ENCODE assay signal across 18 cellular contexts in genomic region chr18:40046596-40046995, GRCh38.
DNase-seq lines count a peak whose midpoint lies in the region; ATAC-seq, FAIRE-seq and TF ChIP-seq lines count a peak whose summit lies in the region.
"Had no signal": no experiment of that assay in that cellular context is flagged by ENCODE, and none has a peak within 500 bp of the region (broad histone marks: within the 10 kb centered on the region; RNA-seq: fewer than 3 reads in every experiment).

No MANE protein-coding gene starts in this region.

- no peak for DNase-seq in D721Med (ENCODE audit: insufficient read length, low spot score)
- peak; percentile 15 for DNase-seq in DMS 273 treated with DMSO at 0.1 percent for 48 hours (lab: John Stamatoyannopoulos, UW)
- peak; percentile 54 to 78 for DNase-seq in NCI-H524 (lab: John Stamatoyannopoulos, UW)
- DNase-seq in cerebellar cortex (ENCODE audit: low spot score): peak; percentile 94
- DNase-seq in HTR-8/SVneo (ENCODE audit: insufficient read length, low spot score): no peak
- DNase-seq in NCI-H1105 treated with DMSO at 0.1 percent for 48 hours (lab: John Stamatoyannopoulos, UW): no peak
- DNase-seq: CD4-positive, CD25-positive, alpha-beta regulatory T cell; CD8-positive, alpha-beta memory T cell; COR-L47; DMS79 treated with DMSO at 0.1 percent for 48 hours; GOT3; H7; HFFc6; KBM-7 had no signal

- FAIRE-seq in D721Med (lab: Jason Lieb, UNC) (peak; percentile 6), HTR-8/SVneo (lab: Jason Lieb, UNC) (no peak)
- FAIRE-seq: GM12891, HepG2 had no signal

- no peak for TF ChIP-seq CTCF in D721Med (IDR thresholded peaks at IDR 0.05; ENCODE audit: insufficient read depth, missing control alignments)

- no peak for ATAC-seq in HG03108 (IDR thresholded peaks at IDR 0.05; ENCODE audit: unreplicated experiment)
- ATAC-seq: HCT116, HepG2 had no signal

Comparison
In these comparisons a context has a peak if more than half of its experiments do, and no peak if none do; other contexts are left out.
1. DNase-seq: peak in DMS 273 treated with DMSO at 0.1 percent for 48 hours (single experiment), NCI-H524 (2 of 2) and cerebellar cortex (single experiment); none in D721Med (single experiment), HTR-8/SVneo (single experiment) and NCI-H1105 treated with DMSO at 0.1 percent for 48 hours (single experiment).